Comparison of ENCODE assay signal across 16 cellular contexts in genomic region chr4:112189754-112190153, GRCh38. TPM values are rescaled to one million over a fixed set of nuclear protein-coding genes. Genes with fewer than 3 reads are reported as not detected.
A peak's percentile ranks its signal among the peaks of the same experiment; 100 is the strongest.
DNase-seq lines count a peak whose midpoint lies in the region; ATAC-seq, FAIRE-seq and TF ChIP-seq lines count a peak whose summit lies in the region.
"Had no signal": no experiment of that assay in that cellular context is flagged by ENCODE, and none has a peak within 500 bp of the region (broad histone marks: within the 10 kb centered on the region; RNA-seq: fewer than 3 reads in every experiment).

No MANE protein-coding gene starts in this region.

- no peak overlapping the region for H3K27ac ChIP-seq in GM12878 (ENCODE audit: control insufficient read depth, insufficient read depth)
- H3K27ac ChIP-seq: adrenal gland had no signal

- intact Hi-C loops in GM12878 (cut with micrococcal nuclease; ENCODE audit: unreplicated experiment) = no loop called here

- in situ Hi-C loops in GM12878 (cut with MboI) = no loop called here

- TF ChIP-seq CTCF in AG09309 (IDR thresholded peaks at IDR 0.05; ENCODE audit: control insufficient read depth, insufficient read depth, low read depth, low read length, missing control alignments) (peak; percentile 23), HFFc6 (IDR thresholded peaks at IDR 0.05) (peak; percentile 61), GM12878 (IDR thresholded peaks at IDR 0.05 in 2 of 3, conservative IDR thresholded peaks at IDR 0.05 in 1 of 3; ENCODE audit: control insufficient read depth in 2 of 3, extremely low read depth in 1 of 3, insufficient read depth in 1 of 3, low read depth in 3 of 3, low read length in 3 of 3) (no peak)

- CTCF ChIA-PET in GM12878 (lab: Yijun Ruan, JAX) = interaction anchor here (0.7 to 2.4 kb wide), 3 partner anchors 91 to 947 kb away, joined by 3 to 4 read pairs (median 3); no protein-coding TSS in a partner anchor

- no peaks in the 10 kb centered on the region for H3K9me3 Mint-ChIP-seq in HFFc6
- H3K9me3 Mint-ChIP-seq: CD4-positive, CD25-positive, alpha-beta regulatory T cell; IgD-negative memory B cell; stimulated activated effector memory CD8-positive, alpha-beta T cell treated with anti-CD3 and anti-CD28 coated beads, Interleukin-12 subunit alpha, Interleukin-12 subunit beta, amount 100 ng/mL, for 72 hours had no signal

- H3K4me3 Mint-ChIP-seq in HFFc6 = no peak overlapping the region
- H3K4me3 Mint-ChIP-seq: CD4-positive, CD25-positive, alpha-beta regulatory T cell; IgD-negative memory B cell; stimulated activated effector memory CD8-positive, alpha-beta T cell treated with anti-CD3 and anti-CD28 coated beads, Interleukin-12 subunit alpha, Interleukin-12 subunit beta, amount 100 ng/mL, for 72 hours had no signal

- H4K20me1 ChIP-seq in GM12878 (ENCODE audit: control insufficient read depth, insufficient read depth) = no peaks in the 10 kb centered on the region

- SMC1A ChIA-PET in GM12878 (lab: Charles Lee; ENCODE audit: uncharacterized antibody, unreplicated experiment) = interaction anchor here (1.1 to 1.3 kb wide), 3 partner anchors 9 to 412 kb away, joined by 3 to 5 read pairs (median 3); no protein-coding TSS in a partner anchor

- no peak for ATAC-seq in GM12878
- no peak for ATAC-seq in HG02642 (IDR thresholded peaks at IDR 0.05; ENCODE audit: poor library complexity, unreplicated experiment)
- no peak for ATAC-seq in GM21390 (IDR thresholded peaks at IDR 0.05; ENCODE audit: unreplicated experiment)
- ATAC-seq: stimulated activated effector memory CD8-positive, alpha-beta T cell treated with anti-CD3 and anti-CD28 coated beads, Interleukin-12 subunit alpha, Interleukin-12 subunit beta, amount 100 ng/mL, for 72 hours had no signal

- POLR2A ChIA-PET in GM12878 (lab: Charles Lee) = interaction anchor here (0.7 kb wide), 2 partner anchors 74 to 570 kb away, joined by 5 to 6 read pairs; no protein-coding TSS in a partner anchor

- H3K4me1 Mint-ChIP-seq in HFFc6 (ENCODE audit: low read depth) = no peaks in the 10 kb centered on the region; the same call in 1 of the 2 replicates
- H3K4me1 Mint-ChIP-seq: IgD-negative memory B cell; stimulated activated effector memory CD8-positive, alpha-beta T cell treated with anti-CD3 and anti-CD28 coated beads, Interleukin-12 subunit alpha, Interleukin-12 subunit beta, amount 100 ng/mL, for 72 hours had no signal

- H3K4me3 ChIP-seq in AG09309 (ENCODE audit: control insufficient read depth, low read depth, low read length) = no peak overlapping the region
- H3K4me3 ChIP-seq in GM12878 = no peak overlapping the region
- H3K4me3 ChIP-seq: adrenal gland had no signal

- RAD21 ChIA-PET in GM12878 (lab: Charles Lee; ENCODE audit: unreplicated experiment) = interaction anchor here (0.7 to 1.3 kb wide), 2 partner anchors 55 to 89 kb away, joined by 3 read pairs; no protein-coding TSS in a partner anchor

- no peak for FAIRE-seq in GM12878 (lab: Jason Lieb, UNC)
- FAIRE-seq: keratinocyte, RCC 7860 had no signal

- no TSS peak for BruUV-seq in GM12878 (replicated peaks; lab: Mats Ljungman, UMichigan)

- no peaks in the 10 kb centered on the region for H3K27me3 Mint-ChIP-seq in HFFc6 (ENCODE audit: insufficient read depth)
- H3K27me3 Mint-ChIP-seq: CD4-positive, CD25-positive, alpha-beta regulatory T cell; IgD-negative memory B cell had no signal

- no peaks in the 10 kb centered on the region for H3K79me2 ChIP-seq in GM12878 (ENCODE audit: control insufficient read depth, insufficient read depth, low read length)

- H3K36me3 ChIP-seq in GM12878 (ENCODE audit: control insufficient read depth in 2 of 2, insufficient read depth in 2 of 2, low read length in 1 of 2) = no peaks in the 10 kb centered on the region

- H3K9ac ChIP-seq in GM12878 (ENCODE audit: control insufficient read depth, insufficient read depth, low read length) = no peak overlapping the region

- no peak overlapping the region for H2AFZ ChIP-seq in GM12878 (ENCODE audit: control insufficient read depth, low read depth, low read length)

- TF ChIP-seq RAD21 in GM12878 (IDR thresholded peaks at IDR 0.05; ENCODE audit: insufficient read depth, low read depth, low read length) = peak; percentile 12; the same call in 1 of the 2 replicates

- WGBS in GM12878 (ENCODE audit: insufficient coverage, insufficient replicate concordance, low lambda C conversion rate, missing lambda C conversion rate) = 100% methylated on average over 2 of the region's 2 CpGs

- no peak overlapping the region for H3K27ac Mint-ChIP-seq in HFFc6
- H3K27ac Mint-ChIP-seq: CD4-positive, CD25-positive, alpha-beta regulatory T cell; IgD-negative memory B cell; stimulated activated effector memory CD8-positive, alpha-beta T cell treated with anti-CD3 and anti-CD28 coated beads, Interleukin-12 subunit alpha, Interleukin-12 subunit beta, amount 100 ng/mL, for 72 hours had no signal

- TF ChIP-seq POLR2A in GM12878 (IDR thresholded peaks at IDR 0.05; ENCODE audit: low read depth, low read length) = no peak

- no peaks in the 10 kb centered on the region for H3K36me3 Mint-ChIP-seq in HFFc6 (ENCODE audit: low read depth)
- H3K36me3 Mint-ChIP-seq: IgD-negative memory B cell had no signal

- no peaks in the 10 kb centered on the region for H3K9me3 ChIP-seq in GM12878 (replicated peaks; ENCODE audit: control insufficient read depth, insufficient read depth, low read length)
- H3K9me3 ChIP-seq: adrenal gland had no signal

- no peak for TF ChIP-seq EP300 in GM12878 (IDR thresholded peaks at IDR 0.05; ENCODE audit: borderline replicate concordance in 1 of 2, control insufficient read depth in 1 of 2, low read depth in 2 of 2, low read length in 2 of 2)

- H3K4me2 ChIP-seq in GM12878 (ENCODE audit: control insufficient read depth, insufficient read depth) = no peak overlapping the region

- DNase-seq in AG09309 (ENCODE audit: low read depth) (no peak), HFFc6 (peak; percentile 19), GM12878 (ENCODE audit: low read depth, low spot score) (no peak), foreskin melanocyte (peak; percentile 14), NCI-H526 (lab: John Stamatoyannopoulos, UW) (no peak)
- DNase-seq in stimulated activated CD4-positive, alpha-beta T cell treated with anti-CD3 and anti-CD28 coated beads, Interleukin-4, amount 100 ng/mL, for 4 hours = no peak
- DNase-seq: activated CD8-positive, alpha-beta memory T cell treated with anti-CD3 and anti-CD28 coated beads, Interleukin-2, amount 50 U/mL, for 48 hours; adrenal gland; CD4-positive, CD25-positive, alpha-beta regulatory T cell; NCI-H2107 had no signal

- no peaks in the 10 kb centered on the region for H3K27me3 ChIP-seq in GM12878 (replicated peaks in 1 of 2; ENCODE audit: control insufficient read depth in 2 of 2, insufficient read depth in 2 of 2, low read length in 1 of 2)
- H3K27me3 ChIP-seq: adrenal gland had no signal

- no peaks in the 10 kb centered on the region for H3K4me1 ChIP-seq in GM12878 (ENCODE audit: control insufficient read depth, insufficient read depth, low read length)
- H3K4me1 ChIP-seq: adrenal gland had no signal

TF ChIP-seq in GM12878, 131 proteins besides CTCF, POLR2A, EP300 and RAD21:
- peak; percentile 33; the same call in 1 of the 2 replicates for TF ChIP-seq RUNX3 (IDR thresholded peaks at IDR 0.05; ENCODE audit: low read length)
- TF ChIP-seq ASH2L (IDR thresholded peaks at IDR 0.05; ENCODE audit: borderline replicate concordance, low read depth) = no peak

RNA-seq across cellular contexts. Expression of gene AP1AR, which starts 41.8 kb away (rescaled TPM):
- 10 to 100 TPM in 5 of 6 experiments, 1 to 10 TPM in 1; 8.7 to 15.6 (median 11.4) TPM for total RNA-seq in HFFc6 (2021; fragmentation: NEBNext Ultra II Directional; extraction: Animal tissue kit (Norgen Biotek cat#: 25700))
- 27.8 and 30.2 TPM in 2 replicates for total RNA-seq in GM12878 (2013; cell fraction: nucleolus; rRNA removed)
- 16.8 and 23.2 TPM in 2 replicates for total RNA-seq in GM12878 (2014; rRNA removed)
- total RNA-seq in GM12878 (2014; rRNA removed; fragmentation: Illumina TruSeq; extraction: Trizol) = 20.2 and 20.9 TPM in 2 replicates
- 18.2 and 19.8 TPM in 2 replicates for total RNA-seq in GM12878 (2021)
- polyA plus RNA-seq in GM12878 (2011; ENCODE audit: low read depth) = 3.3 TPM
- 29.1 and 52.5 TPM in 2 replicates for polyA plus RNA-seq in GM12878 (2011; rRNA removed)
- polyA plus RNA-seq in GM12878 (2011; cell fraction: cytosol; rRNA removed) = 6.4 and 7.7 TPM in 2 replicates
- 16.9 and 21.3 TPM in 2 replicates for polyA plus RNA-seq in GM12878 (2011; cell fraction: nucleus; rRNA removed)
- polyA plus RNA-seq in GM12878 (2012) = 7.2 and 10.6 TPM in 2 replicates
- polyA plus RNA-seq in GM12878 (2014; fragmentation: Illumina TruSeq; extraction: Trizol) = 14.4 and 19.7 TPM in 2 replicates
- polyA plus RNA-seq in GM12878 (2014; fragmentation: Nextera tagmentation; extraction: Ambion mirVana) = 1 to 10 TPM; 5.6 to 7.2 TPM
- polyA plus RNA-seq in GM12878 (2014; rRNA removed) = 12.9 and 14.7 TPM in 2 replicates
- 10 to 100 TPM; 15.9 to 17.1 TPM for polyA plus RNA-seq in GM12878 (2016; fragmentation: Nextera tagmentation; extraction: Ambion mirVana)
- polyA minus RNA-seq in GM12878 (2011; rRNA and poly(A)+ RNA removed) = 3.8 and 6.7 TPM in 2 replicates
- 10.6 and 11.9 TPM in 2 replicates for polyA minus RNA-seq in GM12878 (2011; cell fraction: cytosol; rRNA and poly(A)+ RNA removed)
- polyA minus RNA-seq in GM12878 (2011; cell fraction: nucleus; rRNA and poly(A)+ RNA removed) = 9.9 and 13.1 TPM in 2 replicates

RNA-seq across cellular contexts. Expression of gene FAM241A, which starts 44.5 kb away (rescaled TPM):
- under 1 TPM; 0.50 to 0.78 (median 0.57) TPM for total RNA-seq in HFFc6 (2021; fragmentation: NEBNext Ultra II Directional; extraction: Animal tissue kit (Norgen Biotek cat#: 25700))
- total RNA-seq in GM12878 (2013; cell fraction: nucleolus; rRNA removed) = 1.1 and 1.2 TPM in 2 replicates
- total RNA-seq in GM12878 (2014; rRNA removed) = 2.0 and 2.3 TPM in 2 replicates
- 2.7 and 2.8 TPM in 2 replicates for total RNA-seq in GM12878 (2014; rRNA removed; fragmentation: Illumina TruSeq; extraction: Trizol)
- 2.1 and 2.2 TPM in 2 replicates for total RNA-seq in GM12878 (2021)
- polyA plus RNA-seq in GM12878 (2011; ENCODE audit: low read depth) = 0.54 TPM
- polyA plus RNA-seq in GM12878 (2011; rRNA removed) = 0.20 and 0.22 TPM in 2 replicates
- 0.04 and 0.07 TPM in 2 replicates for polyA plus RNA-seq in GM12878 (2011; cell fraction: cytosol; rRNA removed)
- polyA plus RNA-seq in GM12878 (2011; cell fraction: nucleus; rRNA removed) = 0.09 and 0.10 TPM in 2 replicates
- 1.2 and 1.3 TPM in 2 replicates for polyA plus RNA-seq in GM12878 (2012)
- polyA plus RNA-seq in GM12878 (2014; fragmentation: Illumina TruSeq; extraction: Trizol) = 3.2 and 4.5 TPM in 2 replicates
- polyA plus RNA-seq in GM12878 (2014; fragmentation: Nextera tagmentation; extraction: Ambion mirVana) = 1 to 10 TPM in 1 of 2 experiments, under 1 TPM in 1; 0.82 to 1.4 TPM
- polyA plus RNA-seq in GM12878 (2014; rRNA removed) = 2.0 and 2.6 TPM in 2 replicates
- 1 to 10 TPM; 7.0 to 7.5 TPM for polyA plus RNA-seq in GM12878 (2016; fragmentation: Nextera tagmentation; extraction: Ambion mirVana)
- 0.26 and 0.29 TPM in 2 replicates for polyA minus RNA-seq in GM12878 (2011; rRNA and poly(A)+ RNA removed)
- not detected in 2 replicates for polyA minus RNA-seq in GM12878 (2011; cell fraction: cytosol; rRNA and poly(A)+ RNA removed)
- 0.48 and 1.1 TPM in 2 replicates for polyA minus RNA-seq in GM12878 (2011; cell fraction: nucleus; rRNA and poly(A)+ RNA removed)

Comparison
In these comparisons a context has a peak if more than half of its experiments do, and no peak if none do; other contexts are left out.
1. DNase-seq: peak in HFFc6 (single experiment) and foreskin melanocyte (single experiment); none in AG09309 (single experiment), GM12878 (single experiment), stimulated activated CD4-positive, alpha-beta T cell treated with anti-CD3 and anti-CD28 coated beads, Interleukin-4, amount 100 ng/mL, for 4 hours (0 of 2) and NCI-H526 (0 of 2).
2. CTCF ChIP-seq: peak in AG09309 (single experiment) and HFFc6 (single experiment); none in GM12878 (0 of 3).